ENCODE assay signal across 1 cellular context in genomic region chr6:6057442-6058053, GRCh38.
TF ChIP-seq lines count a peak whose summit lies in the region.

No MANE protein-coding gene starts in this region.

TF ChIP-seq in GM23338, 12 proteins besides CTCF, POLR2A, EP300 and RAD21 (continued from another document):
- TF ChIP-seq ZNF462 (CRISPR knock-in tag; IDR thresholded peaks at IDR 0.05) (no peak), STAT1 (IDR thresholded peaks at IDR 0.05; ENCODE audit: unreplicated experiment) (no peak), REST (IDR thresholded peaks at IDR 0.05; ENCODE audit: unreplicated experiment) (no peak)
